ENCODE assay signal across 9 cellular contexts in the genomic region with DNA sequence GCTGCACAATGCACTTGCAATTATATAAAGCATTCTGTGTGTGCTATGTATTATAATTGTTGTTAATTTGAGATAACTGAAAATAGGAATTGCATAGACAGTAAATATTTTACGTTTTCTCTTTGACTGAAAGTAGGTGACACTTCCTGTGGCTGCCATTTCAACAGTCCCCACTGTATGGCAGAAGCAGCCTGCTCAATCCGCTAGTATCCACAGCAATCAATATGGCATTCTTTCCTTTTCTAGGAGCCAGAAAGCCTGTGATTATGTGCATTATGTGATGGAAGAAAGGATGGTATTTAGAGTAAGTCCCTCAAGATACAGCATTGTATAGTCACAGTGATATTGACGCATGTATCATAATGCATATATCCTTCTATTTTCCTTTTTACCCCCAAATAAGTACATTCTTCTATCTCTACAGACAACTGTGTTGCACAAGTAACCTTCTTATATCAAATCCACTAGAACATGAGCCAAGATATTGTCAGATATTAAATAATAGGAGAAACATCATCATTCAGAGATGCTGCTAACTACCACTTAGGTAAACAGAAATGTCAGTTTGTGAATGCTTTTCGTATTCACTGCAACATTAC. TPM values are rescaled to one million over a fixed set of nuclear protein-coding genes. Genes with fewer than 3 reads are reported as not detected.
A peak's percentile ranks its signal among the peaks of the same experiment; 100 is the strongest.
DNase-seq lines count a peak whose midpoint lies in the region; ATAC-seq and TF ChIP-seq lines count a peak whose summit lies in the region.
"Had no signal": no experiment of that assay in that cellular context is flagged by ENCODE, and none has a peak within 500 bp of the region (broad histone marks: within the 10 kb centered on the region; RNA-seq: fewer than 3 reads in every experiment).

No MANE protein-coding gene starts in this region.

- H3K27me3 Mint-ChIP-seq in MCF 10A (ENCODE audit: insufficient read depth, unreplicated experiment) (peaks cover 32% of the 10 kb centered on the region), natural killer cell (ENCODE audit: low read depth in 2 of 2) (peaks cover 7 to 18% of the 10 kb centered on the region in 2 donors)

- H3K9me3 Mint-ChIP-seq in MCF 10A (ENCODE audit: unreplicated experiment) (no peaks in the 10 kb centered on the region), natural killer cell (no peaks in the 10 kb centered on the region)

- peaks cover 6% of the 10 kb centered on the region for H3K36me3 Mint-ChIP-seq in MCF 10A (ENCODE audit: insufficient read depth, unreplicated experiment)
- no peaks in the 10 kb centered on the region for H3K36me3 Mint-ChIP-seq in natural killer cell
- H3K36me3 Mint-ChIP-seq: activated naive CD8-positive, alpha-beta T cell had no signal

- no peaks in the 10 kb centered on the region for H3K36me3 ChIP-seq in breast epithelium
- no peaks in the 10 kb centered on the region for H3K36me3 ChIP-seq in esophagus muscularis mucosa
- no peaks in the 10 kb centered on the region for H3K36me3 ChIP-seq in psoas muscle (ENCODE audit: insufficient read depth in 1 of 2, low read depth in 1 of 2)

- POLR2A ChIA-PET in MCF 10A (lab: Yijun Ruan, JAX) = interaction anchor here (1.7 kb wide), 1 partner anchor 530 kb away, joined by 4 read pairs; no protein-coding TSS in a partner anchor

- DNase-seq in MCF 10A (ENCODE audit: unreplicated experiment) (peak; percentile 41), breast epithelium (ENCODE audit: low spot score in 2 of 2) (no peak), NCI-H82 (lab: John Stamatoyannopoulos, UW) (peak; percentile 59), esophagus muscularis mucosa (ENCODE audit: extremely low spot score) (no peak), psoas muscle (no peak), CD1c-positive myeloid dendritic cell (ENCODE audit: extremely low spot score) (no peak), natural killer cell (no peak)

- peaks cover 7% of the 10 kb centered on the region for H3K4me1 Mint-ChIP-seq in MCF 10A (ENCODE audit: insufficient read depth, unreplicated experiment)
- H3K4me1 Mint-ChIP-seq in natural killer cell = peaks cover 0 to 4% of the 10 kb centered on the region in 2 donors

- H3K4me1 ChIP-seq in breast epithelium (no peaks in the 10 kb centered on the region), esophagus muscularis mucosa (peaks cover 4 to 17% (median 16%) of the 10 kb centered on the region in 4 donors), psoas muscle (peaks cover 5% of the 10 kb centered on the region)

- no peak overlapping the region for H3K27ac Mint-ChIP-seq in MCF 10A (ENCODE audit: low read depth, unreplicated experiment)
- no peak overlapping the region for H3K27ac Mint-ChIP-seq in natural killer cell
- H3K27ac Mint-ChIP-seq: activated naive CD8-positive, alpha-beta T cell had no signal

- intact Hi-C loops in MCF 10A (cut with micrococcal nuclease) (loop anchor here (1.0 to 5.0 kb wide), 5 partner anchors 240 to 1039 kb away; a partner anchor contains a TSS), breast epithelium (cut with DNase I; ENCODE audit: low total_unique reads) (no loop called here), esophagus muscularis mucosa (cut with DNase I) (no loop called here), psoas muscle (cut with DNase I) (no loop called here), natural killer cell (cut with micrococcal nuclease) (no loop called here)

- no TSS peak for BruUV-seq in MCF 10A (replicated peaks; lab: Mats Ljungman, UMichigan)

- no peak overlapping the region for H3K27ac ChIP-seq in breast epithelium
- H3K27ac ChIP-seq in esophagus muscularis mucosa (replicated peaks in 1 of 4) = no peak overlapping the region
- H3K27ac ChIP-seq in psoas muscle = no peak overlapping the region

- H3K27me3 ChIP-seq in breast epithelium (no peaks in the 10 kb centered on the region), esophagus muscularis mucosa (no peaks in the 10 kb centered on the region), psoas muscle (ENCODE audit: insufficient read depth in 3 of 3, low read length in 2 of 3) (no peaks in the 10 kb centered on the region)

- TF ChIP-seq CTCF in MCF 10A (IDR thresholded peaks at IDR 0.05; ENCODE audit: unreplicated experiment) (peak; percentile 66), breast epithelium (IDR thresholded peaks at IDR 0.05) (peak in 1 of 3 donors; percentile 44), esophagus muscularis mucosa (IDR thresholded peaks at IDR 0.05) (peak; percentile 18 to 63 (median 33)), psoas muscle (IDR thresholded peaks at IDR 0.05) (peak; percentile 23), natural killer cell (IDR thresholded peaks at IDR 0.05) (no peak)

- WGBS in esophagus muscularis mucosa = 63% methylated on average over 4 of the region's 4 CpGs
- 54 to 74% (median 71%) methylated on average over 4 of the region's 4 CpGs for WGBS in psoas muscle, 3 donors

- H3K4me3 Mint-ChIP-seq in MCF 10A (ENCODE audit: unreplicated experiment) (no peak overlapping the region), natural killer cell (no peak overlapping the region)
- H3K4me3 Mint-ChIP-seq: activated naive CD8-positive, alpha-beta T cell had no signal

- no peak for TF ChIP-seq EP300 in esophagus muscularis mucosa (IDR thresholded peaks at IDR 0.05)

- H3K9me3 ChIP-seq in breast epithelium (no peaks in the 10 kb centered on the region), esophagus muscularis mucosa (no peaks in the 10 kb centered on the region), psoas muscle (no peaks in the 10 kb centered on the region)

- no peak for TF ChIP-seq POLR2A in breast epithelium (IDR thresholded peaks at IDR 0.05)
- TF ChIP-seq POLR2A in esophagus muscularis mucosa (IDR thresholded peaks at IDR 0.05; ENCODE audit: low read depth) = no peak

- no peak overlapping the region for H3K4me3 ChIP-seq in breast epithelium
- no peak overlapping the region for H3K4me3 ChIP-seq in esophagus muscularis mucosa
- no peak overlapping the region for H3K4me3 ChIP-seq in psoas muscle

- ATAC-seq in psoas muscle (no peak), natural killer cell (no peak), HG02759 (IDR thresholded peaks at IDR 0.05; ENCODE audit: unreplicated experiment) (no peak)

- CTCF ChIA-PET in MCF 10A (lab: Yijun Ruan, JAX) = interaction anchor here (0.6 to 0.7 kb wide), 2 partner anchors 32 to 314 kb away, joined by 3 read pairs; no protein-coding TSS in a partner anchor

RNA-seq across cellular contexts. Expression of a gene that starts 59.7 kb away (rescaled TPM):
- total RNA-seq in MCF 10A (2022) (not detected in 2 replicates), breast epithelium (not detected), esophagus muscularis mucosa (10 to 100 TPM in 2 of 4 donors, 1 to 10 TPM in 2; 7.1 to 24.7 (median 15.5) TPM), psoas muscle (not detected), natural killer cell (not detected)
- not detected for polyA plus RNA-seq in psoas muscle

Comparison
In these comparisons a context has a peak if more than half of its experiments do, and no peak if none do; other contexts are left out.
1. DNase-seq: peak in MCF 10A (single experiment) and NCI-H82 (single experiment); none in breast epithelium (0 of 2), esophagus muscularis mucosa (single experiment), psoas muscle (0 of 2), CD1c-positive myeloid dendritic cell (single experiment) and natural killer cell (single experiment).